In genomic region chr17:15642505-15643251, GRCh38 we compare ENCODE assay signal across 1 cellular context. TPM values are rescaled to one million over a fixed set of nuclear protein-coding genes. Genes with fewer than 3 reads are reported as not detected.
"Had no signal": no experiment of that assay in that cellular context is flagged by ENCODE, and none has a peak within 500 bp of the region (broad histone marks: within the 10 kb centered on the region; RNA-seq: fewer than 3 reads in every experiment).

No MANE protein-coding gene starts in this region.

RNA-seq across cellular contexts. Expression of gene FBXW10B, which starts 23.2 kb away (rescaled TPM):
- polyA plus RNA-seq: naive thymus-derived CD8-positive, alpha-beta T cell had no signal
